1 cellular context compared by ENCODE assay signal in genomic region chr3:43998841-43999805, GRCh38.
TF ChIP-seq lines count a peak whose summit lies in the region.

No MANE protein-coding gene starts in this region.

TF ChIP-seq in GM23338, 12 proteins besides CTCF, POLR2A, EP300 and RAD21 (continued from another document):
- no peak for TF ChIP-seq REST (IDR thresholded peaks at IDR 0.05; ENCODE audit: unreplicated experiment)
- no peak for TF ChIP-seq NANOG (IDR thresholded peaks at IDR 0.05; ENCODE audit: borderline replicate concordance)
